ENCODE assay signal across 1 cellular context in the genomic region with DNA sequence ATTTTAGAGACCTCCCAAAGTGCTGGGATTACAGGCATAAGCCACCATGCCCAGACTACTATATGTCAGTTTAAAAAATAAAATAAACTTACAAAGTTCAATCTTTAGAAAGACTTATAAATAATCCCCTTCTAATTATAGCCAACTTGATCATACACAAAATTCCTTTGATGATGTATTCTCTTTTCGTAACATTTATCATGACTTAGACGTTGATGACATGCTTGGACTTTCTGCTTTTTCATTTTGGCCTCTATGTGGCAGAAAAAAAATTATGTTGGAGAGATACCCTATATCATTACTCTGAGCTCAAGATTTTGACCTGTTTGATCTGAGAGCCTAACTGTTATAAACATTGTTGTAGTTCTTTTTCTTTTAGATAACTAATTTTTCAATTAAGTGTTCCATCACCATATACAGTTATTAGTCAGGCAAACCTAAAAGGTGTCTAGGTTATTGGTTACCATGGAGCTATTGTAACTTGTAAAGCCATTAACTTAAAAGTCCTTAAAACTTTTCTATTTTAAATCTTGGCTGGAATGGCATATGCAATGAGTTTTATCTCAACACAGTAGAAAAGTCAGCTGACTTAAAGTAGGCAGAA.
TF ChIP-seq lines count a peak whose summit lies in the region.

No MANE protein-coding gene starts in this region.

TF ChIP-seq in GM12878, 131 proteins besides CTCF, POLR2A, EP300 and RAD21:
- TF ChIP-seq STAT3 (IDR thresholded peaks at IDR 0.05; ENCODE audit: low read depth, low read length) (no peak), ZSCAN29 (IDR thresholded peaks at IDR 0.05) (no peak), ZNF622 (IDR thresholded peaks at IDR 0.05) (no peak), SIN3A (IDR thresholded peaks at IDR 0.05; ENCODE audit: low read depth, low read length) (no peak), HDAC6 (IDR thresholded peaks at IDR 0.05; ENCODE audit: unreplicated experiment) (no peak), BCLAF1 (IDR thresholded peaks at IDR 0.05) (no peak), CBX5 (IDR thresholded peaks at IDR 0.05; ENCODE audit: low read depth) (no peak), NR2C2 (IDR thresholded peaks at IDR 0.05; ENCODE audit: borderline replicate concordance, control insufficient read depth, insufficient read length, low read depth) (no peak)
- TF ChIP-seq, protein P1, sequence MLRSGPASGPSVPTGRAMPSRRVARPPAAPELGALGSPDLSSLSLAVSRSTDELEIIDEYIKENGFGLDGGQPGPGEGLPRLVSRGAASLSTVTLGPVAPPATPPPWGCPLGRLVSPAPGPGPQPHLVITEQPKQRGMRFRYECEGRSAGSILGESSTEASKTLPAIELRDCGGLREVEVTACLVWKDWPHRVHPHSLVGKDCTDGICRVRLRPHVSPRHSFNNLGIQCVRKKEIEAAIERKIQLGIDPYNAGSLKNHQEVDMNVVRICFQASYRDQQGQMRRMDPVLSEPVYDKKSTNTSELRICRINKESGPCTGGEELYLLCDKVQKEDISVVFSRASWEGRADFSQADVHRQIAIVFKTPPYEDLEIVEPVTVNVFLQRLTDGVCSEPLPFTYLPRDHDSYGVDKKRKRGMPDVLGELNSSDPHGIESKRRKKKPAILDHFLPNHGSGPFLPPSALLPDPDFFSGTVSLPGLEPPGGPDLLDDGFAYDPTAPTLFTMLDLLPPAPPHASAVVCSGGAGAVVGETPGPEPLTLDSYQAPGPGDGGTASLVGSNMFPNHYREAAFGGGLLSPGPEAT (IDR thresholded peaks at IDR 0.05; ENCODE audit: low read depth), result no peak
- TF ChIP-seq, protein P2, sequence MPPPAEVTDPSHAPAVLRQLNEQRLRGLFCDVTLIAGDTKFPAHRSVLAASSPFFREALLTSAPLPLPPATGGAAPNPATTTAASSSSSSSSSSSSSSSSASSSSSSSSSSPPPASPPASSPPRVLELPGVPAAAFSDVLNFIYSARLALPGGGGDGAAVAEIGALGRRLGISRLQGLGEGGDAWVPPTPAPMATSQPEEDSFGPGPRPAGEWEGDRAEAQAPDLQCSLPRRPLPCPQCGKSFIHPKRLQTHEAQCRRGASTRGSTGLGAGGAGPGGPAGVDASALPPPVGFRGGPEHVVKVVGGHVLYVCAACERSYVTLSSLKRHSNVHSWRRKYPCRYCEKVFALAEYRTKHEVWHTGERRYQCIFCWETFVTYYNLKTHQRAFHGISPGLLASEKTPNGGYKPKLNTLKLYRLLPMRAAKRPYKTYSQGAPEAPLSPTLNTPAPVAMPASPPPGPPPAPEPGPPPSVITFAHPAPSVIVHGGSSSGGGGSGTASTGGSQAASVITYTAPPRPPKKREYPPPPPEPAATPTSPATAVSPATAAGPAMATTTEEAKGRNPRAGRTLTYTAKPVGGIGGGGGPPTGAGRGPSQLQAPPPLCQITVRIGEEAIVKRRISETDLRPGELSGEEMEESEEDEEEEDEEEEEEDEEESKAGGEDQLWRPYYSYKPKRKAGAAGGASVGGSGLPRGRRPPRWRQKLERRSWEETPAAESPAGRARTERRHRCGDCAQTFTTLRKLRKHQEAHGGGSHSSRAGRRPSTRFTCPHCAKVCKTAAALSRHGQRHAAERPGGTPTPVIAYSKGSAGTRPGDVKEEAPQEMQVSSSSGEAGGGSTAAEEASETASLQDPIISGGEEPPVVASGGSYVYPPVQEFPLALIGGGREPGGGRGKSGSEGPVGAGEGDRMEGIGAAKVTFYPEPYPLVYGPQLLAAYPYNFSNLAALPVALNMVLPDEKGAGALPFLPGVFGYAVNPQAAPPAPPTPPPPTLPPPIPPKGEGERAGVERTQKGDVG (CRISPR knock-in tag; IDR thresholded peaks at IDR 0.05), result no peak
